In genomic region chr5:11037080-11037479, GRCh38 we compare ENCODE assay signal across 1 cellular context.
TF ChIP-seq lines count a peak whose summit lies in the region.

No MANE protein-coding gene starts in this region.

TF ChIP-seq in GM12878, 131 proteins besides CTCF, POLR2A, EP300 and RAD21 (continued from another document):
- TF ChIP-seq ZNF592 (IDR thresholded peaks at IDR 0.05) = no peak
- no peak for TF ChIP-seq ETV6 (conservative IDR thresholded peaks at IDR 0.05 in 1 of 2, IDR thresholded peaks at IDR 0.05 in 1 of 2; ENCODE audit: borderline replicate concordance in 1 of 2, low read depth in 1 of 2)
- no peak for TF ChIP-seq WRNIP1 (IDR thresholded peaks at IDR 0.05; ENCODE audit: borderline replicate concordance, low read depth, low read length)
- TF ChIP-seq CHD2 (IDR thresholded peaks at IDR 0.05; ENCODE audit: borderline replicate concordance, low read depth, low read length) = no peak
